ENCODE assay signal across 20 cellular contexts in the genomic region with DNA sequence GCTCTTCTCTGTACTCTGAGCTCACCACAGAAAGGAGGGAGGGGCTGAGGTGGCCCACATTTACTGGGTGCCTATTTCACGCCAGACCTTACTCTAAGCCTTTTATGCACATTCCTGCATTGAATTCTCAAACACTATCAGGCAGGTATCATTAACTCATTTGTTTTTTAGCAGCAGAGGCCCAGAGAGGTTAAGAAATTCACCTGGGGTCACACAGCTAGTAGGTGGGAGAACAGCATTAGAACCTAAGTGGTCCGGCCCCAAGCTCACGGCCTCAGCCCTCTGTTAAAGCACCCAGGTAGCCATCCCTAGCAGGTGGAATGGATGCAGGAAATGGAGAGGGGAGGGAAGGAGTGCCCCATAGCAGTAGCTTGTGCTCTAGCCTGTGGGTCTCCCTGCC.
DNase-seq lines count a peak whose midpoint lies in the region; ATAC-seq, FAIRE-seq and TF ChIP-seq lines count a peak whose summit lies in the region.
"Had no signal": no experiment of that assay in that cellular context is flagged by ENCODE, and none has a peak within 500 bp of the region (broad histone marks: within the 10 kb centered on the region; RNA-seq: fewer than 3 reads in every experiment).

No MANE protein-coding gene starts in this region.

- no peak for TF ChIP-seq POLR2A in K562 (conservative IDR thresholded peaks at IDR 0.05)

- no peaks in the 10 kb centered on the region for H3K79me2 ChIP-seq in K562 (ENCODE audit: control insufficient read depth, insufficient read depth, low read length)

- peaks cover 35% of the 10 kb centered on the region for H4K20me1 ChIP-seq in K562 (replicated peaks; ENCODE audit: control insufficient read depth, insufficient read depth, low read length)

- TF ChIP-seq CTCF in HEK293 (tag by site-specific recombination; IDR thresholded peaks at IDR 0.05) (no peak), K562 (IDR thresholded peaks at IDR 0.05 in 2 of 3, conservative IDR thresholded peaks at IDR 0.05 in 1 of 3; ENCODE audit: insufficient read depth in 2 of 3, low read depth in 1 of 3, low read length in 3 of 3) (no peak), GM13977 (IDR thresholded peaks at IDR 0.05; ENCODE audit: extremely low read depth, insufficient read depth, missing control alignments) (no peak)

- peak overlapping the region; percentile 9 for H2BK15ac ChIP-seq in neuronal stem cell (ENCODE audit: low read length)

- H3K27ac ChIP-seq in HEK293 (ENCODE audit: extremely low read depth, low read depth, low read length) (no peak overlapping the region), K562 (ENCODE audit: extremely low read depth, low read depth, low read length) (no peak overlapping the region), neuronal stem cell (replicated peaks; ENCODE audit: low read length) (no peak overlapping the region)
- H3K27ac ChIP-seq: 22Rv1; A549; BLaER1 treated with 17β-estradiol and CSF1 and Interleukin-3, amounts not matched to agents 10 nM and 100 nM; C4-2B had no signal

- H3K4ac ChIP-seq in neuronal stem cell (ENCODE audit: low read length) = no peak overlapping the region

- no peaks in the 10 kb centered on the region for H3K9me1 ChIP-seq in K562 (ENCODE audit: control insufficient read depth, insufficient read depth, low read length)

- no peak overlapping the region for H3K23ac ChIP-seq in neuronal stem cell (ENCODE audit: low read depth, low read length, poor library complexity)

- H2AFZ ChIP-seq in K562 (ENCODE audit: low read depth, low read length) (no peak overlapping the region), neuronal stem cell (ENCODE audit: low read length) (no peak overlapping the region)

- no peak for ATAC-seq in K562
- ATAC-seq: A549; CD8-positive, alpha-beta T cell had no signal

- H3K79me1 ChIP-seq in neuronal stem cell (ENCODE audit: low read depth, low read length) = no peaks in the 10 kb centered on the region

- no peak overlapping the region for H4K91ac ChIP-seq in neuronal stem cell (ENCODE audit: low read depth, low read length, poor library complexity)

- H3K4me1 ChIP-seq in HEK293 (ENCODE audit: control insufficient read depth, insufficient read depth, low read length) (no peaks in the 10 kb centered on the region), K562 (replicated peaks in 1 of 2; ENCODE audit: control insufficient read depth in 2 of 2, insufficient read depth in 2 of 2, low read length in 2 of 2) (peaks cover 5 to 17% of the 10 kb centered on the region in 2 experiments; a peak in 4 of 5 replicates), neuronal stem cell (ENCODE audit: control insufficient read depth in 2 of 2, insufficient read depth in 1 of 2, low read depth in 1 of 2, low read length in 2 of 2) (peaks cover 0 to 6% of the 10 kb centered on the region in 2 donors)
- H3K4me1 ChIP-seq: A549, Caco-2 had no signal

- no peak overlapping the region for H2BK12ac ChIP-seq in neuronal stem cell (ENCODE audit: low read length)

- H4K8ac ChIP-seq in neuronal stem cell (ENCODE audit: low read depth, low read length) = no peak overlapping the region

- 2% methylated on average over 3 of the region's 3 CpGs for WGBS in K562 (ENCODE audit: insufficient coverage, low coverage, missing lambda C conversion rate)
- no CpG with 5 or more reads among the region's 3 CpGs for WGBS in neuronal stem cell (ENCODE audit: extremely low coverage in 2 of 2, insufficient read length in 2 of 2, insufficient replicate concordance in 1 of 2), 2 donors

- peak overlapping the region; percentile 93 for H2AK5ac ChIP-seq in neuronal stem cell (ENCODE audit: low read depth, low read length)

- peak overlapping the region; percentile 3 for H3K14ac ChIP-seq in neuronal stem cell (ENCODE audit: low read length)

- peak overlapping the region; percentile 13 for H3K18ac ChIP-seq in neuronal stem cell (ENCODE audit: low read length)

- no peak overlapping the region for H3K9ac ChIP-seq in K562 (ENCODE audit: insufficient read depth in 1 of 2, low read depth in 2 of 2, low read length in 2 of 2)
- H3K9ac ChIP-seq in neuronal stem cell (ENCODE audit: low read depth, low read length, poor library complexity) = no peak overlapping the region
- H3K9ac ChIP-seq: BLaER1 treated with 17β-estradiol and CSF1 and Interleukin-3, amounts not matched to agents 10 nM and 100 nM had no signal

- CTCF ChIA-PET in HEK293 (lab: Yijun Ruan, JAX) = interaction anchor here (0.7 to 2.4 kb wide), 3 partner anchors 93 to 369 kb away, joined by 3 to 13 read pairs (median 7); no protein-coding TSS in a partner anchor
- CTCF ChIA-PET in K562 (lab: Yijun Ruan, JAX; ENCODE audit: low intra/inter-chr PET ratio) = interaction anchor here (0.6 kb wide), 1 partner anchor 84 kb away, joined by 3 read pairs; a partner anchor contains a TSS

- peaks cover 40 to 88% of the 10 kb centered on the region in 2 experiments for H3K27me3 ChIP-seq in K562 (ENCODE audit: control insufficient read depth in 2 of 2, insufficient read depth in 2 of 2, low read length in 2 of 2)
- H3K27me3 ChIP-seq in neuronal stem cell (ENCODE audit: control insufficient read depth in 3 of 3, insufficient read depth in 3 of 3, low read depth in 1 of 3, low read length in 3 of 3) = peaks cover 0 to 34% (median 0%) of the 10 kb centered on the region in 3 experiments

- H3K4me3 ChIP-seq in HEK293 (ENCODE audit: low read depth, low read length) (no peak overlapping the region), K562 (no peak overlapping the region), neuronal stem cell (ENCODE audit: low read length in 2 of 2) (no peak overlapping the region)
- H3K4me3 ChIP-seq: A549; BLaER1 treated with 17β-estradiol and CSF1 and Interleukin-3, amounts not matched to agents 10 nM and 100 nM had no signal

- BruUV-seq in K562 (replicated peaks; lab: Mats Ljungman, UMichigan) = no TSS peak

- H3K36me3 ChIP-seq in HEK293 (ENCODE audit: control insufficient read depth in 2 of 2, insufficient read depth in 1 of 2, low read length in 2 of 2) (no peaks in the 10 kb centered on the region), K562 (ENCODE audit: control insufficient read depth, insufficient read depth, low read length) (no peaks in the 10 kb centered on the region), neuronal stem cell (replicated peaks in 1 of 2; ENCODE audit: control insufficient read depth in 2 of 2, insufficient read depth in 2 of 2, low read length in 2 of 2) (no peaks in the 10 kb centered on the region)
- H3K36me3 ChIP-seq: BLaER1 treated with 17β-estradiol and CSF1 and Interleukin-3, amounts not matched to agents 10 nM and 100 nM had no signal

- no peak for TF ChIP-seq EP300 in K562 (IDR thresholded peaks at IDR 0.05; ENCODE audit: low read length)

- H3K9me3 ChIP-seq in HEK293 (ENCODE audit: control insufficient read depth, insufficient read depth, low read depth, low read length) (no peaks in the 10 kb centered on the region), K562 (replicated peaks; ENCODE audit: control insufficient read depth, insufficient read depth, low read depth, low read length) (no peaks in the 10 kb centered on the region), neuronal stem cell (replicated peaks in 1 of 2; ENCODE audit: control insufficient read depth in 2 of 2, insufficient read depth in 1 of 2, low read depth in 1 of 2, low read length in 2 of 2) (no peaks in the 10 kb centered on the region)
- H3K9me3 ChIP-seq: A549; BLaER1 treated with 17β-estradiol and CSF1 and Interleukin-3, amounts not matched to agents 10 nM and 100 nM; Caco-2 had no signal

- DNase-seq in K562 (ENCODE audit: extremely low read depth in 1 of 4, low spot score in 3 of 4) (no peak), neuronal stem cell (ENCODE audit: low spot score) (no peak), GM13977 (ENCODE audit: low spot score) (no peak), NCI-H524 treated with DMSO at 0.1 percent for 48 hours (lab: John Stamatoyannopoulos, UW) (no peak)
- DNase-seq: AML-193; Caco-2; Calu3; CD4-positive, alpha-beta T cell; CD8-positive, alpha-beta T cell; DMS79 treated with DMSO at 0.1 percent for 48 hours; GF-D8 had no signal

- H3K4me2 ChIP-seq in K562 (ENCODE audit: insufficient read depth, low read length) = no peak overlapping the region
- H3K4me2 ChIP-seq in neuronal stem cell (ENCODE audit: insufficient read depth, low read length, poor library complexity, severe bottlenecking) = no peak overlapping the region
- H3K4me2 ChIP-seq: A549 had no signal

- intact Hi-C loops in K562 (cut with micrococcal nuclease) = no loop called here

- no peak overlapping the region for H2BK120ac ChIP-seq in neuronal stem cell (ENCODE audit: low read depth, low read length)

- POLR2A ChIA-PET in HEK293 (lab: Yijun Ruan, JAX) = no interaction called here
- POLR2A ChIA-PET in K562 (lab: Yijun Ruan, JAX) = interaction anchor here (0.8 to 2.0 kb wide), 2 partner anchors 8 to 11 kb away, joined by 3 to 10 read pairs; no protein-coding TSS in a partner anchor

- no peak for FAIRE-seq in K562 (lab: Jason Lieb, UNC)
- FAIRE-seq: A549, D721Med, G401.6, GM12891, GM18507 had no signal

- no peak for TF ChIP-seq RAD21 in K562 (CRISPR knock-in tag; conservative IDR thresholded peaks at IDR 0.05 in 1 of 2, IDR thresholded peaks at IDR 0.05 in 1 of 2)

- no peak overlapping the region for H2BK5ac ChIP-seq in neuronal stem cell (ENCODE audit: low read length)

- in situ Hi-C loops in K562 (cut with MboI) = no loop called here
- in situ Hi-C loops in GM13977 (cut with MboI; ENCODE audit: low pct_unique_long_range_greater_than_20kb, low sequenced_read_pairs, unreplicated experiment) = no loop called here

TF ChIP-seq in HEK293, 187 proteins besides CTCF, POLR2A, EP300 and RAD21:
- TF ChIP-seq ZNF544 (tag by site-specific recombination; IDR thresholded peaks at IDR 0.05) (no peak), ZNF768 (tag by site-specific recombination; IDR thresholded peaks at IDR 0.05) (peak; percentile 78; the same call in 1 of the 2 replicates)

TF ChIP-seq in K562, 482 proteins besides CTCF, POLR2A, EP300 and RAD21 (continues in another document):
- TF ChIP-seq ZFP36 (IDR thresholded peaks at IDR 0.05; ENCODE audit: low read depth, low read length, partially characterized antibody) (peak; percentile 73), SMARCA5 (IDR thresholded peaks at IDR 0.05) (peak; percentile 37; the same call in 1 of the 2 replicates)
